Comparison of ENCODE assay signal across 6 cellular contexts in genomic region chr19:7916137-7916907, GRCh38. TPM values are rescaled to one million over a fixed set of nuclear protein-coding genes. Genes with fewer than 3 reads are reported as not detected.
DNase-seq lines count a peak whose midpoint lies in the region; ATAC-seq and TF ChIP-seq lines count a peak whose summit lies in the region.

No MANE protein-coding gene starts in this region.

- no peaks in the 10 kb centered on the region for H3K9me3 Mint-ChIP-seq in CD8-positive, alpha-beta T cell

- peaks cover 30% of the 10 kb centered on the region for H3K27me3 Mint-ChIP-seq in CD8-positive, alpha-beta T cell (ENCODE audit: low read depth)

- ATAC-seq in CD8-positive, alpha-beta T cell: no peak
- no peak for ATAC-seq in GM18520 (IDR thresholded peaks at IDR 0.05; ENCODE audit: unreplicated experiment)
- no peak for ATAC-seq in HG02571 (IDR thresholded peaks at IDR 0.05; ENCODE audit: unreplicated experiment)

- DNase-seq in CD8-positive, alpha-beta T cell: peak in 4 of 7 experiments; percentile 26 to 53 (median 43)
- DNase-seq in NOMO-1 treated with DMSO at 0.1 percent for 48 hours (lab: John Stamatoyannopoulos, UW; ENCODE audit: unreplicated experiment) (peak; percentile 33), retinal pigment epithelial cell (ENCODE audit: low read depth) (no peak)
- DNase-seq in central memory CD4-positive, alpha-beta T cell: peak; percentile 57

- peaks cover 36% of the 10 kb centered on the region for H3K4me1 Mint-ChIP-seq in CD8-positive, alpha-beta T cell (ENCODE audit: low read depth)

- H3K4me1 ChIP-seq in CD8-positive, alpha-beta T cell (ENCODE audit: insufficient read depth, low read length): peaks cover 32% of the 10 kb centered on the region

- peaks cover 6% of the 10 kb centered on the region for H3K36me3 ChIP-seq in CD8-positive, alpha-beta T cell (ENCODE audit: insufficient read depth, low read length)

- no peak overlapping the region for H3K27ac ChIP-seq in CD8-positive, alpha-beta T cell (ENCODE audit: low read depth, low read length)

- H3K27ac Mint-ChIP-seq in CD8-positive, alpha-beta T cell: no peak overlapping the region

- peak overlapping the region; percentile 51 for H3K4me3 Mint-ChIP-seq in CD8-positive, alpha-beta T cell

- no peak for TF ChIP-seq CTCF in CD8-positive, alpha-beta T cell (IDR thresholded peaks at IDR 0.05)
- TF ChIP-seq CTCF in retinal pigment epithelial cell (conservative IDR thresholded peaks at IDR 0.05; ENCODE audit: low read depth, low read length): no peak

- intact Hi-C loops in CD8-positive, alpha-beta T cell (cut with DNase I, micrococcal nuclease): no loop called here

- POLR2A ChIA-PET in CD8-positive, alpha-beta T cell (lab: Charles Lee): interaction anchor here (2.9 kb wide), 1 partner anchor 12 kb away, joined by 10 read pairs; the partner anchor contains the start of gene MAP2K7

- no peaks in the 10 kb centered on the region for H3K9me3 ChIP-seq in CD8-positive, alpha-beta T cell (ENCODE audit: low read length)

- peaks cover 21% of the 10 kb centered on the region for H3K36me3 Mint-ChIP-seq in CD8-positive, alpha-beta T cell

- H3K27me3 ChIP-seq in CD8-positive, alpha-beta T cell (ENCODE audit: insufficient read depth, low read length): peaks cover 21% of the 10 kb centered on the region

- CTCF ChIA-PET in CD8-positive, alpha-beta T cell (lab: Charles Lee): interaction anchor here (1.1 to 1.5 kb wide), 3 partner anchors 10 to 51 kb away, joined by 3 to 5 read pairs (median 3); no protein-coding TSS in a partner anchor

- peak overlapping the region; percentile 33 for H3K4me3 ChIP-seq in CD8-positive, alpha-beta T cell (ENCODE audit: low read depth, low read length)
- peak overlapping the region; percentile 4 for H3K4me3 ChIP-seq in retinal pigment epithelial cell (ENCODE audit: low read length)

RNA-seq across cellular contexts. Expression of gene TGFBR3L, which starts 1.7 kb away (rescaled TPM):
- 1 to 10 TPM; 2.1 to 2.7 TPM for total RNA-seq in CD8-positive, alpha-beta T cell

RNA-seq across cellular contexts. Expression of gene SNAPC2, which starts 3.8 kb away (rescaled TPM):
- total RNA-seq in CD8-positive, alpha-beta T cell: 10 to 100 TPM; 15.4 to 17.0 TPM

RNA-seq across cellular contexts. Expression of gene CTXN1, which starts 9.6 kb away (rescaled TPM):
- not detected for total RNA-seq in CD8-positive, alpha-beta T cell

RNA-seq across cellular contexts. Expression of gene MAP2K7, which starts 12.6 kb away (rescaled TPM):
- total RNA-seq in CD8-positive, alpha-beta T cell: 100 to 1,000 TPM; 127 to 135 TPM

RNA-seq across cellular contexts. Expression of gene TIMM44, which starts 27.1 kb away (rescaled TPM):
- 100 to 1,000 TPM in 1 of 2 experiments, 10 to 100 TPM in 1; 97.7 to 101 TPM for total RNA-seq in CD8-positive, alpha-beta T cell
